Comparison of ENCODE assay signal across 1 cellular context in genomic region chr1:161676958-161677689, GRCh38.
TF ChIP-seq lines count a peak whose summit lies in the region.

No MANE protein-coding gene starts in this region.

TF ChIP-seq in H1, 55 proteins besides CTCF, POLR2A, EP300 and RAD21:
- TF ChIP-seq RNF2 (IDR thresholded peaks at IDR 0.05; ENCODE audit: borderline replicate concordance, low read depth, low read length, missing control alignments, poor library complexity, severe bottlenecking) (no peak), FOSL1 (IDR thresholded peaks at IDR 0.05; ENCODE audit: insufficient read depth, low read depth, low read length) (no peak), SAP30 (IDR thresholded peaks at IDR 0.05; ENCODE audit: insufficient read depth, insufficient replicate concordance, low read length) (no peak), MAFK (IDR thresholded peaks at IDR 0.05; ENCODE audit: low read depth, low read length) (no peak), RBBP5 (IDR thresholded peaks at IDR 0.05; ENCODE audit: borderline replicate concordance, low read depth, low read length) (no peak), BRCA1 (IDR thresholded peaks at IDR 0.05; ENCODE audit: low read depth, low read length) (no peak), HDAC6 (IDR thresholded peaks at IDR 0.05; ENCODE audit: low read depth, low read length) (no peak), CEBPB (IDR thresholded peaks at IDR 0.05; ENCODE audit: low read depth, low read length) (no peak), BACH1 (IDR thresholded peaks at IDR 0.05; ENCODE audit: low read length) (no peak), BCL11A (IDR thresholded peaks at IDR 0.05; ENCODE audit: low read depth in 2 of 2, low read length in 2 of 2) (no peak), E2F6 (IDR thresholded peaks at IDR 0.05) (no peak), ATF3 (IDR thresholded peaks at IDR 0.05; ENCODE audit: insufficient read depth, low read depth, low read length) (no peak), ATF2 (IDR thresholded peaks at IDR 0.05; ENCODE audit: low read length) (no peak)
